Comparison of ENCODE assay signal across 8 cellular contexts in genomic region chr7:39950473-39951155, GRCh38. TPM values are rescaled to one million over a fixed set of nuclear protein-coding genes. Genes with fewer than 3 reads are reported as not detected.
DNase-seq lines count a peak whose midpoint lies in the region; ATAC-seq and TF ChIP-seq lines count a peak whose summit lies in the region.

No MANE protein-coding gene starts in this region.

- no peaks in the 10 kb centered on the region for H3K9me3 ChIP-seq in right lobe of liver

- 0% methylated on average over 11 of the region's 84 CpGs for WGBS in right lobe of liver (ENCODE audit: insufficient coverage, low coverage, low lambda C conversion rate, missing lambda C conversion rate)

- no peak for TF ChIP-seq POLR2A in right lobe of liver (IDR thresholded peaks at IDR 0.05)

- H3K27me3 Mint-ChIP-seq in dendritic cell treated with granulocyte-macrophage colony-stimulating factor and Interleukin-4, amounts not matched to agents 40 ng/mL and 50 ng/mL, for 4 days: no peaks in the 10 kb centered on the region

- H3K27ac Mint-ChIP-seq in dendritic cell treated with granulocyte-macrophage colony-stimulating factor and Interleukin-4, amounts not matched to agents 40 ng/mL and 50 ng/mL, for 4 days: peak overlapping the region; percentile 98

- no peaks in the 10 kb centered on the region for H3K27me3 ChIP-seq in right lobe of liver

- DNase-seq in GM10266 (ENCODE audit: extremely low spot score) (peak; percentile 51), right lobe of liver (peak; percentile 51 to 76 (median 58))
- DNase-seq in activated CD4-positive, alpha-beta T cell treated with anti-CD3 and anti-CD28 coated beads, Interleukin-2, amount 50 U/mL, for 1 hour: peak; percentile 32
- DNase-seq in stimulated activated CD4-positive, alpha-beta T cell treated with anti-CD3 and anti-CD28 coated beads, Interleukin-4, amount 100 ng/mL, for 4 hours: peak; percentile 41 to 45

- peaks cover 31% of the 10 kb centered on the region for H3K36me3 Mint-ChIP-seq in dendritic cell treated with granulocyte-macrophage colony-stimulating factor and Interleukin-4, amounts not matched to agents 40 ng/mL and 50 ng/mL, for 4 days (ENCODE audit: low read depth)

- H3K36me3 ChIP-seq in right lobe of liver: no peaks in the 10 kb centered on the region

- H3K4me3 Mint-ChIP-seq in dendritic cell treated with granulocyte-macrophage colony-stimulating factor and Interleukin-4, amounts not matched to agents 40 ng/mL and 50 ng/mL, for 4 days: peak overlapping the region; percentile 92

- peaks cover 0 to 37% (median 0%) of the 10 kb centered on the region in 4 donors for H3K4me1 ChIP-seq in right lobe of liver

- no peak for TF ChIP-seq RAD21 in Ishikawa (IDR thresholded peaks at IDR 0.05; ENCODE audit: low read depth)

- no peak for TF ChIP-seq EP300 in Ishikawa (IDR thresholded peaks at IDR 0.05; ENCODE audit: borderline replicate concordance)

- no peak for TF ChIP-seq CTCF in GM10266 (IDR thresholded peaks at IDR 0.05; ENCODE audit: control insufficient read depth, insufficient read depth, low read depth, missing control alignments)
- TF ChIP-seq CTCF in right lobe of liver (IDR thresholded peaks at IDR 0.05): no peak

- H3K4me3 ChIP-seq in right lobe of liver: peak overlapping the region; percentile 76 to 92 (median 77)

- H3K27ac ChIP-seq in right lobe of liver: peak overlapping the region; percentile 96 to 99 (median 98)

- ATAC-seq in right lobe of liver (peak in 3 of 4 donors; percentile 0 to 10 (median 6)), HG03280 (IDR thresholded peaks at IDR 0.05; ENCODE audit: unreplicated experiment) (no peak), HG03469 (IDR thresholded peaks at IDR 0.05; ENCODE audit: unreplicated experiment) (no peak)

- peaks cover 20% of the 10 kb centered on the region for H3K4me1 Mint-ChIP-seq in dendritic cell treated with granulocyte-macrophage colony-stimulating factor and Interleukin-4, amounts not matched to agents 40 ng/mL and 50 ng/mL, for 4 days (ENCODE audit: low read depth)

- H3K9me3 Mint-ChIP-seq in dendritic cell treated with granulocyte-macrophage colony-stimulating factor and Interleukin-4, amounts not matched to agents 40 ng/mL and 50 ng/mL, for 4 days: no peaks in the 10 kb centered on the region

- intact Hi-C loops in dendritic cell treated with granulocyte-macrophage colony-stimulating factor and Interleukin-4, amounts not matched to agents 40 ng/mL and 50 ng/mL, for 4 days (cut with micrococcal nuclease): loop anchor here (5.0 to 10.0 kb wide), 3 partner anchors 37 to 102 kb away; no protein-coding TSS in a partner anchor
- intact Hi-C loops in right lobe of liver (cut with DNase I): no loop called here

TF ChIP-seq in Ishikawa, 13 proteins besides CTCF, POLR2A, EP300 and RAD21:
- TF ChIP-seq TAF1 (IDR thresholded peaks at IDR 0.05; ENCODE audit: low read depth) (peak; percentile 20; the same call in 1 of the 2 replicates), TCF12 (IDR thresholded peaks at IDR 0.05; ENCODE audit: low read depth) (no peak), ZBTB7A (IDR thresholded peaks at IDR 0.05; ENCODE audit: low read depth) (no peak), EGR1 (IDR thresholded peaks at IDR 0.05) (peak; percentile 47)

RNA-seq across cellular contexts. Expression of gene CDK13, which starts 0.6 kb away (rescaled TPM):
- total RNA-seq in right lobe of liver: 10 to 100 TPM; 21.2 to 35.2 (median 27.1) TPM

Comparison
In these comparisons a context has a peak if more than half of its experiments do, and no peak if none do; other contexts are left out.
1. ATAC-seq: peak in right lobe of liver (3 of 4); none in HG03280 (single experiment) and HG03469 (single experiment).
2. Peak in every context shown above with its lines, with median percentiles within 50 percentile points of each other: DNase-seq.